ENCODE assay signal across 13 cellular contexts in the genomic region with DNA sequence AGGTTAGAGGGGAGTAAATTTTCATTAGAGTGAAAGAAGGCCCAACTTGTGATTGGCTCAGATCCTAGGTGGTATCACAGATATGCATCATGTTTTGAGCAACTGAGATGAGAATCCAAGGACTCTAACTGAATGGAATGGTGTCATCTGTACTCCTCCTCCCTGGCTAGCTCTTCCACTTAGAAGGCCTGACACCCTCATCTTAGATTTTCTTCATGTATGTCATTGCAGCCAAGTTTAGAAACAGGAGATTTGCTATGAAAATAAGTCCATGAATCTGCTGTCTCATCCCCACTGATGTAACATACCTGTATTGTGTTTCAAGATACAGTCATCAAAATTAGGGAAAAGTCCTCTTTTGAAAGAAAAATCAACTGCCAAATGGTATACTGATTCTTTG.
"Had no signal": no experiment of that assay in that cellular context is flagged by ENCODE, and none has a peak within 500 bp of the region (broad histone marks: within the 10 kb centered on the region; RNA-seq: fewer than 3 reads in every experiment).

No MANE protein-coding gene starts in this region.

- H3K36me3 Mint-ChIP-seq: activated naive CD8-positive, alpha-beta T cell treated with anti-CD3 and anti-CD28 coated beads for 36 hours; T-cell had no signal

- H3K27ac Mint-ChIP-seq: activated naive CD8-positive, alpha-beta T cell treated with anti-CD3 and anti-CD28 coated beads for 36 hours; activated T-helper 1 cell treated with anti-CD3 and anti-CD28 coated beads, Interleukin-12 subunit alpha, Interleukin-12 subunit beta, Interleukin-2, Interleukin-4 antibody, amounts not matched to agents 30 ng/mL and 10 ng/mL and 1 ng/mL, durations not matched to agents 14 hours and 24 hours and 36 hours; endodermal cell; T-cell had no signal

- H3K4me1 Mint-ChIP-seq: endodermal cell had no signal

- H3K27me3 Mint-ChIP-seq: activated naive CD8-positive, alpha-beta T cell treated with anti-CD3 and anti-CD28 coated beads for 36 hours; T-cell had no signal

- ATAC-seq: activated CD4-positive, CD25-positive, alpha-beta regulatory T cell treated with anti-CD3 and anti-CD28 coated beads, Interleukin-2, amount 50 U/mL, for 24 hours; left lobe of liver; stimulated activated naive CD8-positive, alpha-beta T cell treated with anti-CD3 and anti-CD28 coated beads, Interleukin-15, Interleukin-2, amounts not matched to agents 100 U/mL and 50 U/mL, for 24 hours; T-cell had no signal

- H3K4me3 Mint-ChIP-seq: activated naive CD8-positive, alpha-beta T cell treated with anti-CD3 and anti-CD28 coated beads for 36 hours; activated T-helper 1 cell treated with anti-CD3 and anti-CD28 coated beads, Interleukin-12 subunit alpha, Interleukin-12 subunit beta, Interleukin-2, Interleukin-4 antibody, amounts not matched to agents 30 ng/mL and 10 ng/mL and 1 ng/mL, durations not matched to agents 14 hours and 24 hours and 36 hours; endodermal cell; neural crest cell; T-cell had no signal

- H3K9me3 Mint-ChIP-seq: activated naive CD8-positive, alpha-beta T cell treated with anti-CD3 and anti-CD28 coated beads for 36 hours; activated T-helper 1 cell treated with anti-CD3 and anti-CD28 coated beads, Interleukin-12 subunit alpha, Interleukin-12 subunit beta, Interleukin-2, Interleukin-4 antibody, amounts not matched to agents 30 ng/mL and 10 ng/mL and 1 ng/mL, durations not matched to agents 14 hours and 24 hours and 36 hours; endodermal cell; neural crest cell; T-cell had no signal

- DNase-seq: activated CD4-positive, alpha-beta T cell treated with anti-CD3 and anti-CD28 coated beads, Interleukin-2, amount 50 U/mL, for 1 hour; activated naive CD8-positive, alpha-beta T cell treated with anti-CD3 and anti-CD28 coated beads for 36 hours; endodermal cell; islet precursor cell; midbrain; stimulated activated CD4-positive, alpha-beta T cell treated with anti-CD3 and anti-CD28 coated beads, Interleukin-4, amount 100 ng/mL, for 24 hours; stimulated activated naive CD8-positive, alpha-beta T cell treated with anti-CD3 and anti-CD28 coated beads, Interleukin-15, Interleukin-2, amounts not matched to agents 100 U/mL and 50 U/mL, for 24 hours; T-cell; T-helper 9 cell had no signal
